ENCODE assay signal across 1 cellular context in genomic region chr15:47862402-47862801, GRCh38.
TF ChIP-seq lines count a peak whose summit lies in the region.

No MANE protein-coding gene starts in this region.

TF ChIP-seq in SK-N-SH, 30 proteins besides CTCF, POLR2A, EP300 and RAD21 (continued from another document):
- TF ChIP-seq, protein P1, sequence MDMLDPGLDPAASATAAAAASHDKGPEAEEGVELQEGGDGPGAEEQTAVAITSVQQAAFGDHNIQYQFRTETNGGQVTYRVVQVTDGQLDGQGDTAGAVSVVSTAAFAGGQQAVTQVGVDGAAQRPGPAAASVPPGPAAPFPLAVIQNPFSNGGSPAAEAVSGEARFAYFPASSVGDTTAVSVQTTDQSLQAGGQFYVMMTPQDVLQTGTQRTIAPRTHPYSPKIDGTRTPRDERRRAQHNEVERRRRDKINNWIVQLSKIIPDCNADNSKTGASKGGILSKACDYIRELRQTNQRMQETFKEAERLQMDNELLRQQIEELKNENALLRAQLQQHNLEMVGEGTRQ (IDR thresholded peaks at IDR 0.05; ENCODE audit: borderline replicate concordance, low read depth, low read length) = no peak
- TF ChIP-seq USF1 (IDR thresholded peaks at IDR 0.05; ENCODE audit: borderline replicate concordance, low read depth) (no peak), SMC3 (IDR thresholded peaks at IDR 0.05; ENCODE audit: low read depth, low read length) (no peak), JUND (IDR thresholded peaks at IDR 0.05) (no peak), RFX5 (IDR thresholded peaks at IDR 0.05; ENCODE audit: low read length) (no peak), RCOR1 (IDR thresholded peaks at IDR 0.05; ENCODE audit: low read length) (no peak)
